ENCODE assay signal across 7 cellular contexts in the genomic region with DNA sequence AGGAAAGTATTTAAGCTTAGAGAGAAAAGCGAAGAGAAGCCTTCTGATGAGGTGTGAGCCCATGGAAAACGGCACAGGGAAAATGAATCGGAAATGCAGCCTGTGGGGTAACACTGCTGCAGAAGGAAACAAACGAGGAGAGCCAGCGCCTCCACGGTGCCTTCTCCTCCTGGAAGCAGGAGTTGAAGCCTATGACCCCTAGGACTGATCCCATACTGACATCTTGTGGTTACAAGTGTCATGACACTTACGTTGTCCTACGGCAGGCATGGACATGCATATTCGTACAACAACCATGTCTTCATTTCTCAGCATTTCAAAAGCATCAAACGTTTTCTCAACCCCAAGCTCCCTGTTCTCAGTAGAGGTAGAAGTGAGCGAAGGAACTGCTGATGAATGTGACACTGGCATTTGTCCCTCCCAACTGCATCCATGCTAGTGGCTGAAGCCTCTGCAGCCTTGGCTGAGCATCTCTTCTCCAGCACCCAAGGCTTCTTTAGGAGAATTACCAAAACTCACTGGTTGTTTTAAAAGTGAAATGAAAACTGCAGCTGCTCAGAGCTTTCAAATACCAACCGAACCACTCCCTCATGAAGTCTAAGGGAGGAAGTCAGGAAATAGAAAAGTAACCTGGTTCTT.
DNase-seq lines count a peak whose midpoint lies in the region; TF ChIP-seq lines count a peak whose summit lies in the region.

No MANE protein-coding gene starts in this region.

- peak; percentile 87 for TF ChIP-seq CTCF in smooth muscle cell (IDR thresholded peaks at IDR 0.05; ENCODE audit: borderline replicate concordance, insufficient read depth, poor library complexity, severe bottlenecking)

- H2AFZ ChIP-seq in smooth muscle cell (ENCODE audit: low read depth) = no peak overlapping the region

- peak overlapping the region; percentile 75 for H3K4me2 ChIP-seq in smooth muscle cell

- H3K79me2 ChIP-seq in smooth muscle cell (ENCODE audit: low read depth) = peaks cover 18% of the 10 kb centered on the region

- H3K4me1 ChIP-seq in HAP-1 (peaks cover 3% of the 10 kb centered on the region; the same call in 1 of the 2 replicates), smooth muscle cell (ENCODE audit: low read depth) (peaks cover 11% of the 10 kb centered on the region)

- no peak overlapping the region for H3K9ac ChIP-seq in SK-N-MC (ENCODE audit: insufficient read length)
- no peak overlapping the region for H3K9ac ChIP-seq in smooth muscle cell (ENCODE audit: low read depth)

- no peak overlapping the region for H3K4me3 ChIP-seq in HAP-1
- no peak overlapping the region for H3K4me3 ChIP-seq in SK-N-MC
- no peak overlapping the region for H3K4me3 ChIP-seq in smooth muscle cell

- H3K36me3 ChIP-seq in HAP-1 (replicated peaks) (no peaks in the 10 kb centered on the region), SK-N-MC (ENCODE audit: insufficient read depth, low read length) (no peaks in the 10 kb centered on the region), smooth muscle cell (ENCODE audit: low read depth) (no peaks in the 10 kb centered on the region)

- H3K27ac ChIP-seq in SK-N-MC (no peak overlapping the region), smooth muscle cell (ENCODE audit: low read depth) (no peak overlapping the region)

- DNase-seq in GF-D8 (lab: John Stamatoyannopoulos, UW) (peak; percentile 49), HAP-1 (ENCODE audit: low spot score in 2 of 2) (peak; percentile 77 to 85), NCI-H1092 (lab: John Stamatoyannopoulos, UW) (peak; percentile 89), SK-N-MC (ENCODE audit: low read depth, low spot score) (peak; percentile 39), T47D (ENCODE audit: low read depth in 1 of 2, low spot score in 1 of 2) (peak; percentile 79 to 91), inferior parietal cortex (ENCODE audit: extremely low spot score) (peak; percentile 92), smooth muscle cell (lab: John Stamatoyannopoulos, UW; ENCODE audit: unreplicated experiment) (no peak)

- H3K27me3 ChIP-seq in HAP-1 (ENCODE audit: low read depth) (no peaks in the 10 kb centered on the region), smooth muscle cell (ENCODE audit: low read depth) (no peaks in the 10 kb centered on the region)

- H4K20me1 ChIP-seq in smooth muscle cell (ENCODE audit: low read depth) = no peaks in the 10 kb centered on the region

- H3F3A ChIP-seq in smooth muscle cell (ENCODE audit: low read depth) = no peaks in the 10 kb centered on the region

- in situ Hi-C loops in HAP-1 (cut with MboI; ENCODE audit: low sequenced_read_pairs) (loop anchor here (25.0 kb wide), 1 partner anchor 233 kb away; no protein-coding TSS in a partner anchor), T47D (cut with HindIII; ENCODE audit: low pct_unique_long_range_greater_than_20kb, low sequenced_read_pairs) (no loop called here)

- WGBS in smooth muscle cell (ENCODE audit: low lambda C conversion rate) = 8% methylated on average over 12 of the region's 12 CpGs

- H3K9me3 ChIP-seq in HAP-1 = no peaks in the 10 kb centered on the region
- no peaks in the 10 kb centered on the region for H3K9me3 ChIP-seq in SK-N-MC (ENCODE audit: low read depth, low read length)
- no peaks in the 10 kb centered on the region for H3K9me3 ChIP-seq in smooth muscle cell (replicated peaks; ENCODE audit: low read depth)
